Comparison of ENCODE assay signal across 40 cellular contexts in the genomic region with DNA sequence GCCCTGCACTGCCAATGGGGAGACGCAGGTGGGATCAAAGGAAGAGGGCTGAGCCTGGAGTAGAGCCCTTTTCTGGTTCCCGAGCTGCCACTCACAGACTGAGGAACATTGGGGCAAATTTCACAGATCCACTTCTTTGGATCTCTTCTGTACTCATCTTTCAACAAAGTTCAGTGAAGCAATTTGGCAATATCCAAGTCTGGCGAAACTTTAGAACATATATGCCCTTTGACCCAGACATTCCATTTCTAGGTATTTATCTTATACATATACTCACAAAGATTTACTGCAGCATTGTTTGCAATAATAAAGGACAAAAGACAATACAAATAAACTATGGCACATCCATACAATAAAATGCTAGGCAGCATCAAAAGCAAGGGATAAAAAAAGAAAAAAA. TPM values are rescaled to one million over a fixed set of nuclear protein-coding genes. Genes with fewer than 3 reads are reported as not detected.
"Had no signal": no experiment of that assay in that cellular context is flagged by ENCODE, and none has a peak within 500 bp of the region (broad histone marks: within the 10 kb centered on the region; RNA-seq: fewer than 3 reads in every experiment).

No MANE protein-coding gene starts in this region.

- H3K36me3 ChIP-seq: adrenal gland, ascending aorta, brain microvascular endothelial cell, breast epithelium, cardiac muscle cell had no signal

- H3K4me1 ChIP-seq: breast epithelium had no signal

- FAIRE-seq: astrocyte, bronchial epithelial cell had no signal

- H3K4me3 Mint-ChIP-seq: activated naive CD4-positive, alpha-beta T cell treated with anti-CD3 and anti-CD28 coated beads for 36 hours; activated naive CD4-positive, alpha-beta T cell treated with anti-CD3 and anti-CD28 coated beads, Interleukin-2, amount 10 ng/mL, durations not matched to agents 7 days and 5 days; activated naive CD4-positive, alpha-beta T cell treated with anti-CD3 and anti-CD28 coated beads, Interleukin-2, amount 50 U/mL, for 24 hours; activated naive CD8-positive, alpha-beta T cell; activated naive CD8-positive, alpha-beta T cell treated with anti-CD3 and anti-CD28 coated beads for 36 hours; activated naive CD8-positive, alpha-beta T cell treated with anti-CD3 and anti-CD28 coated beads, Interleukin-2, amount 10 ng/mL, durations not matched to agents 7 days and 5 days; activated naive CD8-positive, alpha-beta T cell treated with anti-CD3 and anti-CD28 coated beads, Interleukin-2, amount 50 U/mL, for 24 hours; activated T-cell treated with anti-CD3 and anti-CD28 coated beads, Interleukin-2, amount 50 U/mL, for 24 hours; activated T-cell treated with anti-CD3 and anti-CD28 coated beads, Interleukin-2, amount 50 U/mL, for 4 hours; activated T-cell treated with anti-CD3 and anti-CD28 coated beads, Interleukin-2, amount 50 U/mL, for 72 hours; activated T-helper 1 cell treated with anti-CD3 and anti-CD28 coated beads, Interleukin-12 subunit alpha, Interleukin-12 subunit beta, Interleukin-2, Interleukin-4 antibody, amounts not matched to agents 30 ng/mL and 10 ng/mL and 1 ng/mL, durations not matched to agents 14 hours and 24 hours and 36 hours; activated T-helper 17 cell treated with anti-CD3 and anti-CD28 coated beads, Interleukin-2, amount 50 U/mL, for 72 hours; brain; central memory CD8-positive, alpha-beta T cell had no signal

- H3K27me3 ChIP-seq: adrenal gland, ascending aorta, body of pancreas, brain microvascular endothelial cell, breast epithelium, cardiac muscle cell had no signal

- H3K27me3 Mint-ChIP-seq: brain had no signal

- ATAC-seq: activated naive CD4-positive, alpha-beta T cell treated with anti-CD3 and anti-CD28 coated beads, Interleukin-2, amount 50 U/mL, for 72 hours; activated naive CD8-positive, alpha-beta T cell treated with anti-CD3 and anti-CD28 coated beads, Interleukin-2, amount 50 U/mL, for 24 hours; activated T-cell treated with anti-CD3 and anti-CD28 coated beads, Interleukin-2, amount 50 U/mL, for 4 hours; activated T-cell treated with anti-CD3 and anti-CD28 coated beads, Interleukin-2, amount 50 U/mL, for 72 hours; activated T-helper 17 cell treated with anti-CD3 and anti-CD28 coated beads, Interleukin-2, amount 50 U/mL, for 72 hours; body of pancreas had no signal

- H3K4me3 ChIP-seq: adrenal gland, ascending aorta, body of pancreas, breast epithelium, cardiac muscle cell had no signal

- H3K4me1 Mint-ChIP-seq: activated T-helper 17 cell treated with anti-CD3 and anti-CD28 coated beads, Interleukin-2, amount 50 U/mL, for 72 hours had no signal

- H3K27ac Mint-ChIP-seq: activated naive CD4-positive, alpha-beta T cell treated with anti-CD3 and anti-CD28 coated beads for 36 hours; activated naive CD4-positive, alpha-beta T cell treated with anti-CD3 and anti-CD28 coated beads, Interleukin-2, amount 10 ng/mL, durations not matched to agents 7 days and 5 days; activated naive CD4-positive, alpha-beta T cell treated with anti-CD3 and anti-CD28 coated beads, Interleukin-2, amount 50 U/mL, for 24 hours; activated naive CD8-positive, alpha-beta T cell; activated naive CD8-positive, alpha-beta T cell treated with anti-CD3 and anti-CD28 coated beads for 36 hours; activated naive CD8-positive, alpha-beta T cell treated with anti-CD3 and anti-CD28 coated beads, Interleukin-2, amount 10 ng/mL, durations not matched to agents 7 days and 5 days; activated naive CD8-positive, alpha-beta T cell treated with anti-CD3 and anti-CD28 coated beads, Interleukin-2, amount 50 U/mL, for 24 hours; activated T-cell treated with anti-CD3 and anti-CD28 coated beads, Interleukin-2, amount 50 U/mL, for 24 hours; activated T-cell treated with anti-CD3 and anti-CD28 coated beads, Interleukin-2, amount 50 U/mL, for 72 hours; activated T-helper 1 cell treated with anti-CD3 and anti-CD28 coated beads, Interleukin-12 subunit alpha, Interleukin-12 subunit beta, Interleukin-2, Interleukin-4 antibody, amounts not matched to agents 30 ng/mL and 10 ng/mL and 1 ng/mL, durations not matched to agents 14 hours and 24 hours and 36 hours; activated T-helper 17 cell treated with anti-CD3 and anti-CD28 coated beads, Interleukin-2, amount 50 U/mL, for 72 hours had no signal

- H3K9me3 Mint-ChIP-seq: activated naive CD4-positive, alpha-beta T cell treated with anti-CD3 and anti-CD28 coated beads for 36 hours; activated naive CD4-positive, alpha-beta T cell treated with anti-CD3 and anti-CD28 coated beads, Interleukin-2, amount 10 ng/mL, durations not matched to agents 7 days and 5 days; activated naive CD4-positive, alpha-beta T cell treated with anti-CD3 and anti-CD28 coated beads, Interleukin-2, amount 50 U/mL, for 24 hours; activated naive CD4-positive, alpha-beta T cell treated with anti-CD3 and anti-CD28 coated beads, Interleukin-2, amount 50 U/mL, for 72 hours; activated naive CD8-positive, alpha-beta T cell treated with anti-CD3 and anti-CD28 coated beads for 36 hours; activated naive CD8-positive, alpha-beta T cell treated with anti-CD3 and anti-CD28 coated beads, Interleukin-2, amount 10 ng/mL, durations not matched to agents 7 days and 5 days; activated naive CD8-positive, alpha-beta T cell treated with anti-CD3 and anti-CD28 coated beads, Interleukin-2, amount 50 U/mL, for 24 hours; activated T-cell treated with anti-CD3 and anti-CD28 coated beads, Interleukin-2, amount 50 U/mL, for 24 hours; activated T-cell treated with anti-CD3 and anti-CD28 coated beads, Interleukin-2, amount 50 U/mL, for 4 hours; activated T-cell treated with anti-CD3 and anti-CD28 coated beads, Interleukin-2, amount 50 U/mL, for 72 hours; activated T-helper 1 cell treated with anti-CD3 and anti-CD28 coated beads, Interleukin-12 subunit alpha, Interleukin-12 subunit beta, Interleukin-2, Interleukin-4 antibody, amounts not matched to agents 30 ng/mL and 10 ng/mL and 1 ng/mL, durations not matched to agents 14 hours and 24 hours and 36 hours; activated T-helper 17 cell treated with anti-CD3 and anti-CD28 coated beads, Interleukin-2, amount 50 U/mL, for 72 hours; brain; central memory CD8-positive, alpha-beta T cell had no signal

- DNase-seq: activated effector memory CD4-positive, alpha-beta T cell treated with anti-CD3 and anti-CD28 coated beads, Interleukin-2, amount 50 U/mL, for 16 hours; activated effector memory CD4-positive, alpha-beta T cell treated with Interleukin-2 at 50 U/mL for 16 hours; activated gamma-delta T cell; activated gamma-delta T cell treated with Interleukin-2 at 50 U/mL for 16 hours; activated naive CD4-positive, alpha-beta T cell; activated naive CD4-positive, alpha-beta T cell treated with anti-CD3 and anti-CD28 coated beads for 36 hours; activated naive CD4-positive, alpha-beta T cell treated with anti-CD3 and anti-CD28 coated beads, Interleukin-2, amount 10 ng/mL, durations not matched to agents 7 days and 5 days; activated naive CD4-positive, alpha-beta T cell treated with anti-CD3 and anti-CD28 coated beads, Interleukin-2, amount 50 U/mL, for 16 hours; activated naive CD4-positive, alpha-beta T cell treated with Interleukin-2 at 50 U/mL for 16 hours; activated naive CD8-positive, alpha-beta T cell treated with anti-CD3 and anti-CD28 coated beads for 36 hours; activated naive CD8-positive, alpha-beta T cell treated with anti-CD3 and anti-CD28 coated beads, Interleukin-2, amount 10 ng/mL, durations not matched to agents 7 days and 5 days; activated naive CD8-positive, alpha-beta T cell treated with anti-CD3 and anti-CD28 coated beads, Interleukin-2, amount 50 U/mL, for 24 hours; activated T-cell treated with anti-CD3 and anti-CD28 coated beads for 4 hours; activated T-cell treated with anti-CD3 and anti-CD28 coated beads, Interleukin-2, amount 50 U/mL, for 1 hour; activated T-cell treated with anti-CD3 and anti-CD28 coated beads, Interleukin-2, amount 50 U/mL, for 24 hours; activated T-cell treated with anti-CD3 and anti-CD28 coated beads, Interleukin-2, amount 50 U/mL, for 4 hours; activated T-cell treated with anti-CD3 and anti-CD28 coated beads, Interleukin-2, amount 50 U/mL, for 48 hours; activated T-cell treated with anti-CD3 and anti-CD28 coated beads, Interleukin-2, amount 50 U/mL, for 72 hours; adrenal gland; amniotic stem cell; amygdala; anterior cingulate cortex; aorta; body of pancreas; brain microvascular endothelial cell; caudate nucleus; central memory CD4-positive, alpha-beta T cell; cerebellar nuclear complex had no signal

- H3K9me3 ChIP-seq: adrenal gland, ascending aorta, body of pancreas, breast epithelium had no signal

- H3K27ac ChIP-seq: adrenal gland, ascending aorta, body of pancreas, brain microvascular endothelial cell, cardiac muscle cell had no signal

- H3K36me3 Mint-ChIP-seq: activated naive CD4-positive, alpha-beta T cell treated with anti-CD3 and anti-CD28 coated beads, Interleukin-2, amount 10 ng/mL, durations not matched to agents 7 days and 5 days; activated naive CD4-positive, alpha-beta T cell treated with anti-CD3 and anti-CD28 coated beads, Interleukin-2, amount 50 U/mL, for 24 hours; activated naive CD4-positive, alpha-beta T cell treated with anti-CD3 and anti-CD28 coated beads, Interleukin-2, amount 50 U/mL, for 72 hours; activated naive CD8-positive, alpha-beta T cell; activated naive CD8-positive, alpha-beta T cell treated with anti-CD3 and anti-CD28 coated beads for 36 hours; activated naive CD8-positive, alpha-beta T cell treated with anti-CD3 and anti-CD28 coated beads, Interleukin-2, amount 10 ng/mL, durations not matched to agents 7 days and 5 days had no signal

RNA-seq across cellular contexts. Expression of a gene that starts 18.0 kb away (rescaled TPM):
- total RNA-seq: activated naive CD4-positive, alpha-beta T cell treated with anti-CD3 and anti-CD28 coated beads for 36 hours; activated naive CD4-positive, alpha-beta T cell treated with anti-CD3 and anti-CD28 coated beads, Interleukin-2, amount 50 U/mL, for 72 hours; activated naive CD8-positive, alpha-beta T cell treated with anti-CD3 and anti-CD28 coated beads for 36 hours; activated naive CD8-positive, alpha-beta T cell treated with anti-CD3 and anti-CD28 coated beads, Interleukin-2, amount 10 ng/mL, durations not matched to agents 7 days and 5 days; activated T-helper 1 cell treated with anti-CD3 and anti-CD28 coated beads, Interleukin-12 subunit alpha, Interleukin-12 subunit beta, Interleukin-2, Interleukin-4 antibody, amounts not matched to agents 30 ng/mL and 10 ng/mL and 1 ng/mL, durations not matched to agents 14 hours and 24 hours and 36 hours; bronchial epithelial cell had no signal

RNA-seq across cellular contexts. Expression of a gene that starts 19.6 kb away (rescaled TPM):
- total RNA-seq: activated naive CD8-positive, alpha-beta T cell treated with anti-CD3 and anti-CD28 coated beads, Interleukin-2, amount 10 ng/mL, durations not matched to agents 7 days and 5 days; astrocyte had no signal
